1 cellular context compared by ENCODE assay signal in genomic region chr14:68547305-68548193, GRCh38.
TF ChIP-seq lines count a peak whose summit lies in the region.

No MANE protein-coding gene starts in this region.

TF ChIP-seq in H1, 55 proteins besides CTCF, POLR2A, EP300 and RAD21 (continued from another document):
- TF ChIP-seq CHD7 (IDR thresholded peaks at IDR 0.05; ENCODE audit: insufficient replicate concordance, low read length) (no peak), NRF1 (IDR thresholded peaks at IDR 0.05; ENCODE audit: low read depth, low read length) (no peak), CHD1 (IDR thresholded peaks at IDR 0.05; ENCODE audit: low read depth, low read length) (no peak), BCL11A (IDR thresholded peaks at IDR 0.05; ENCODE audit: low read depth in 2 of 2, low read length in 2 of 2) (no peak)
